Comparison of ENCODE assay signal across 10 cellular contexts in genomic region chr12:92208613-92209121, GRCh38.
DNase-seq lines count a peak whose midpoint lies in the region; ATAC-seq, FAIRE-seq and TF ChIP-seq lines count a peak whose summit lies in the region.
"Had no signal": no experiment of that assay in that cellular context is flagged by ENCODE, and none has a peak within 500 bp of the region (broad histone marks: within the 10 kb centered on the region; RNA-seq: fewer than 3 reads in every experiment).

No MANE protein-coding gene starts in this region.

- TF ChIP-seq CTCF in A549 (IDR thresholded peaks at IDR 0.05) = no peak

- POLR2A ChIA-PET in A549 (lab: Yijun Ruan, JAX) = interaction anchor here (0.5 to 3.8 kb wide), 4 partner anchors 9 to 588 kb away, joined by 3 to 54 read pairs (median 4); partner anchors contain the start of gene BTG1

- H3K27ac ChIP-seq in A549 = peak overlapping the region; percentile 71 to 84

- peak overlapping the region; percentile 42 for H3K4me3 ChIP-seq in A549
- H3K4me3 ChIP-seq: tibial nerve had no signal

- 61% methylated on average over 6 of the region's 6 CpGs for WGBS in A549 (ENCODE audit: missing lambda C conversion rate)

- H3K4me2 ChIP-seq in A549 = peak overlapping the region; percentile 71

- H3K9me3 ChIP-seq in A549 = no peaks in the 10 kb centered on the region

- ATAC-seq in A549 = peak; percentile 83 to 86
- peak; percentile 85 for ATAC-seq in GM18498 (IDR thresholded peaks at IDR 0.05; ENCODE audit: unreplicated experiment)
- peak; percentile 73 for ATAC-seq in HG02840 (IDR thresholded peaks at IDR 0.05; ENCODE audit: low FRiP score, unreplicated experiment)
- ATAC-seq in central memory CD8-positive, alpha-beta T cell (replicated peaks; ENCODE audit: extremely low read depth, poor library complexity, severe bottlenecking) = peak; percentile 92
- ATAC-seq in naive B cell (ENCODE audit: low read depth in 2 of 2) = peak; percentile 69 to 76

- no peaks in the 10 kb centered on the region for H3K27me3 Mint-ChIP-seq in central memory CD8-positive, alpha-beta T cell
- no peaks in the 10 kb centered on the region for H3K27me3 Mint-ChIP-seq in naive B cell

- peak overlapping the region; percentile 85 for H3K27ac Mint-ChIP-seq in central memory CD8-positive, alpha-beta T cell (ENCODE audit: low read depth)
- peak overlapping the region; percentile 65 to 93 (median 89) for H3K27ac Mint-ChIP-seq in naive B cell

- peaks cover 29% of the 10 kb centered on the region for H3K4me1 ChIP-seq in A549

- peak overlapping the region; percentile 77 for H3K4me3 Mint-ChIP-seq in central memory CD8-positive, alpha-beta T cell
- peak overlapping the region; percentile 23 to 89 (median 75) for H3K4me3 Mint-ChIP-seq in naive B cell

- DNase-seq in A549 (ENCODE audit: low read depth in 1 of 2, low spot score in 1 of 2) = peak; percentile 26 to 70
- DNase-seq in NCI-H524 (lab: John Stamatoyannopoulos, UW) = peak; percentile 48 to 87
- peak in 1 of 2 donors; percentile 17 for DNase-seq in central memory CD8-positive, alpha-beta T cell (ENCODE audit: low spot score in 2 of 2)
- DNase-seq in naive B cell = peak; percentile 24
- DNase-seq in mucosa of gallbladder (ENCODE audit: low spot score) = no peak
- DNase-seq in NCI-H748 treated with DMSO at 0.1 percent for 48 hours (lab: John Stamatoyannopoulos, UW) = no peak

- CTCF ChIA-PET in A549 (lab: Yijun Ruan, JAX) = interaction anchor here (0.9 to 2.1 kb wide), 3 partner anchors 362 to 399 kb away, joined by 3 to 5 read pairs (median 4); no protein-coding TSS in a partner anchor

- FAIRE-seq in A549 (lab: Jason Lieb, UNC) = no peak
- FAIRE-seq: endometrium had no signal

- H3K36me3 Mint-ChIP-seq in central memory CD8-positive, alpha-beta T cell (ENCODE audit: insufficient read depth) = peaks cover 8% of the 10 kb centered on the region
- peaks cover 5 to 7% of the 10 kb centered on the region in 2 donors for H3K36me3 Mint-ChIP-seq in naive B cell

- H3K9me3 Mint-ChIP-seq in central memory CD8-positive, alpha-beta T cell = no peaks in the 10 kb centered on the region
- H3K9me3 Mint-ChIP-seq in naive B cell = peaks cover 0 to 10% (median 5%) of the 10 kb centered on the region in 7 donors

- no peak for TF ChIP-seq POLR2A in A549 (IDR thresholded peaks at IDR 0.05; ENCODE audit: low read length)

- peaks cover 20% of the 10 kb centered on the region for H3K4me1 Mint-ChIP-seq in central memory CD8-positive, alpha-beta T cell
- peaks cover 18 to 39% (median 20%) of the 10 kb centered on the region in 3 donors for H3K4me1 Mint-ChIP-seq in naive B cell

- TF ChIP-seq EP300 in A549 (IDR thresholded peaks at IDR 0.05) = no peak

- no peak for TF ChIP-seq RAD21 in A549 (conservative IDR thresholded peaks at IDR 0.05 in 1 of 2, IDR thresholded peaks at IDR 0.05 in 1 of 2)

TF ChIP-seq in A549, 52 proteins besides CTCF, POLR2A, EP300 and RAD21:
- TF ChIP-seq MAX (IDR thresholded peaks at IDR 0.05) (peak; percentile 64; the same call in 1 of the 2 replicates), E2F6 (IDR thresholded peaks at IDR 0.05; ENCODE audit: borderline replicate concordance, low read depth) (0 out of 2 replicates have a peak, but pooled peaks have one; percentile 42), FOSL2 (IDR thresholded peaks at IDR 0.05) (no peak), FOSL2 (CRISPR knock-in tag; IDR thresholded peaks at IDR 0.05) (peak; percentile 64), CBX8 (IDR thresholded peaks at IDR 0.05) (no peak), ELK1 (IDR thresholded peaks at IDR 0.05; ENCODE audit: low read depth, low read length) (no peak), CHD2 (IDR thresholded peaks at IDR 0.05; ENCODE audit: low read length, partially characterized antibody) (no peak), MAFK (IDR thresholded peaks at IDR 0.05; ENCODE audit: partially characterized antibody) (peak; percentile 5), EHMT2 (IDR thresholded peaks at IDR 0.05; ENCODE audit: low read depth) (no peak)

Comparison
In these comparisons a context has a peak if more than half of its experiments do, and no peak if none do; other contexts are left out.
1. DNase-seq: peak in A549 (2 of 2), NCI-H524 (2 of 2) and naive B cell (single experiment); none in mucosa of gallbladder (single experiment) and NCI-H748 treated with DMSO at 0.1 percent for 48 hours (single experiment).
2. Peak in every context shown above with its lines, with median percentiles within 50 percentile points of each other: ATAC-seq.